26 cellular contexts compared by ENCODE assay signal in genomic region chr2:25494626-25495025, GRCh38.
DNase-seq lines count a peak whose midpoint lies in the region; ATAC-seq and TF ChIP-seq lines count a peak whose summit lies in the region.
"Had no signal": no experiment of that assay in that cellular context is flagged by ENCODE, and none has a peak within 500 bp of the region (broad histone marks: within the 10 kb centered on the region; RNA-seq: fewer than 3 reads in every experiment).

No MANE protein-coding gene starts in this region.

- TF ChIP-seq CTCF in BJ (IDR thresholded peaks at IDR 0.05; ENCODE audit: insufficient read depth, low read depth, low read length) (no peak), fibroblast of the aortic adventitia (IDR thresholded peaks at IDR 0.05; ENCODE audit: insufficient read depth, low read length) (no peak), osteocyte (IDR thresholded peaks at IDR 0.05) (no peak)

- H3K9ac ChIP-seq in adipocyte (ENCODE audit: low read length), result no peak overlapping the region

- H3K9me3 ChIP-seq in adipocyte (ENCODE audit: control insufficient read depth, low read length), result no peaks in the 10 kb centered on the region
- H3K9me3 ChIP-seq: esophagus muscularis mucosa, left lung, neutrophil, suprapubic skin had no signal

- no peaks in the 10 kb centered on the region for H3K9me3 Mint-ChIP-seq in osteocyte (ENCODE audit: unreplicated experiment)
- no peaks in the 10 kb centered on the region for H3K9me3 Mint-ChIP-seq in stimulated activated memory B cell treated with anti-CD40 and anti-IgM and Interleukin-4, amounts not matched to agents 10 μg/mL and 1 μg/mL and 100 μg/mL, for 72 hours
- H3K9me3 Mint-ChIP-seq: activated B cell treated with CpG ODN at 0.5 μM for 24 hours; activated CD4-positive, alpha-beta memory T cell treated with anti-CD3 and anti-CD28 coated beads, Interleukin-2, amount 10 ng/mL, durations not matched to agents 7 days and 5 days; CD4-positive, alpha-beta memory T cell; T-helper 2 cell treated with Interferon-gamma antibody and Interleukin-4, amounts not matched to agents 5 μg/mL and 100 μg/mL, for 36 hours had no signal

- CTCF ChIA-PET in BJ (lab: Yijun Ruan, JAX), result no interaction called here

- POLR2A ChIA-PET in BJ (lab: Charles Lee), result no interaction called here

- H3K4me3 Mint-ChIP-seq in osteocyte (ENCODE audit: unreplicated experiment), result no peak overlapping the region
- no peak overlapping the region for H3K4me3 Mint-ChIP-seq in stimulated activated memory B cell treated with anti-CD40 and anti-IgM and Interleukin-4, amounts not matched to agents 10 μg/mL and 1 μg/mL and 100 μg/mL, for 72 hours
- H3K4me3 Mint-ChIP-seq: activated B cell treated with CpG ODN at 0.5 μM for 24 hours; activated CD4-positive, alpha-beta memory T cell treated with anti-CD3 and anti-CD28 coated beads, Interleukin-2, amount 10 ng/mL, durations not matched to agents 7 days and 5 days; CD4-positive, alpha-beta memory T cell; T-helper 2 cell treated with Interferon-gamma antibody and Interleukin-4, amounts not matched to agents 5 μg/mL and 100 μg/mL, for 36 hours had no signal

- H3K4me3 ChIP-seq in BJ (ENCODE audit: low read depth, low read length), result no peak overlapping the region
- no peak overlapping the region for H3K4me3 ChIP-seq in adipocyte (ENCODE audit: low read length)
- H3K4me3 ChIP-seq in fibroblast of the aortic adventitia (ENCODE audit: low read depth, low read length), result no peak overlapping the region
- H3K4me3 ChIP-seq: esophagus muscularis mucosa, left lung, SK-N-MC, suprapubic skin had no signal

- H3K27me3 ChIP-seq in BJ (ENCODE audit: control insufficient read depth, insufficient read depth, low read length) (no peaks in the 10 kb centered on the region), adipocyte (replicated peaks; ENCODE audit: control insufficient read depth, insufficient read depth, low read length) (no peaks in the 10 kb centered on the region)
- H3K27me3 ChIP-seq: esophagus muscularis mucosa, left lung, neutrophil, suprapubic skin had no signal

- H3K27ac Mint-ChIP-seq in osteocyte (ENCODE audit: unreplicated experiment), result peak overlapping the region; percentile 18
- no peak overlapping the region for H3K27ac Mint-ChIP-seq in stimulated activated memory B cell treated with anti-CD40 and anti-IgM and Interleukin-4, amounts not matched to agents 10 μg/mL and 1 μg/mL and 100 μg/mL, for 72 hours
- H3K27ac Mint-ChIP-seq: activated B cell treated with CpG ODN at 0.5 μM for 24 hours; activated CD4-positive, alpha-beta memory T cell treated with anti-CD3 and anti-CD28 coated beads, Interleukin-2, amount 10 ng/mL, durations not matched to agents 7 days and 5 days; T-helper 2 cell treated with Interferon-gamma antibody and Interleukin-4, amounts not matched to agents 5 μg/mL and 100 μg/mL, for 36 hours had no signal

- peaks cover 5% of the 10 kb centered on the region for H3K4me1 ChIP-seq in adipocyte (ENCODE audit: control insufficient read depth, insufficient read depth, low read length)
- H3K4me1 ChIP-seq: suprapubic skin had no signal

- H3K27me3 Mint-ChIP-seq in osteocyte (ENCODE audit: unreplicated experiment), result no peaks in the 10 kb centered on the region
- no peaks in the 10 kb centered on the region for H3K27me3 Mint-ChIP-seq in stimulated activated memory B cell treated with anti-CD40 and anti-IgM and Interleukin-4, amounts not matched to agents 10 μg/mL and 1 μg/mL and 100 μg/mL, for 72 hours
- H3K27me3 Mint-ChIP-seq: activated B cell treated with CpG ODN at 0.5 μM for 24 hours; activated CD4-positive, alpha-beta memory T cell treated with anti-CD3 and anti-CD28 coated beads, Interleukin-2, amount 10 ng/mL, durations not matched to agents 7 days and 5 days; CD4-positive, alpha-beta memory T cell had no signal

- DNase-seq in BJ (ENCODE audit: low read depth) (peak; percentile 21), adipocyte (ENCODE audit: low read depth) (peak; percentile 71), fibroblast of the aortic adventitia (ENCODE audit: low read depth) (peak; percentile 58), osteocyte (ENCODE audit: extremely low spot score, unreplicated experiment) (no peak), HuH-7.5 (ENCODE audit: low spot score) (no peak), foreskin melanocyte (no peak)
- DNase-seq: activated B cell treated with CpG ODN at 0.5 μM for 24 hours; activated CD4-positive, alpha-beta memory T cell treated with anti-CD3 and anti-CD28 coated beads, Interleukin-2, amount 10 ng/mL, durations not matched to agents 7 days and 5 days; activated gamma-delta T cell treated with Interleukin-2 at 50 U/mL for 16 hours; activated T-cell treated with anti-CD3 and anti-CD28 coated beads for 4 hours; amniotic stem cell; CD4-positive, alpha-beta memory T cell; effector memory CD4-positive, alpha-beta T cell; GOT3; left lung; NCI-H1105 treated with DMSO at 0.1 percent for 48 hours; NCI-H2107; NCI-H510A; stimulated activated CD4-positive, alpha-beta T cell treated with anti-CD3 and anti-CD28 coated beads, Interleukin-15, amount 100 ng/mL, for 24 hours had no signal

- H3K36me3 ChIP-seq in BJ (ENCODE audit: control insufficient read depth, insufficient read depth, low read length), result no peaks in the 10 kb centered on the region
- H3K36me3 ChIP-seq in adipocyte (ENCODE audit: control insufficient read depth, insufficient read depth, low read length, severe bottlenecking), result no peaks in the 10 kb centered on the region
- H3K36me3 ChIP-seq: esophagus muscularis mucosa, left lung, neutrophil, suprapubic skin had no signal

- H3K4me1 Mint-ChIP-seq in osteocyte (ENCODE audit: unreplicated experiment), result peaks cover 25% of the 10 kb centered on the region
- H3K4me1 Mint-ChIP-seq in stimulated activated memory B cell treated with anti-CD40 and anti-IgM and Interleukin-4, amounts not matched to agents 10 μg/mL and 1 μg/mL and 100 μg/mL, for 72 hours, result peaks cover 16% of the 10 kb centered on the region
- H3K4me1 Mint-ChIP-seq: CD4-positive, alpha-beta memory T cell had no signal

- no peak for ATAC-seq in GM18519 (IDR thresholded peaks at IDR 0.05; ENCODE audit: low FRiP score, unreplicated experiment)
- ATAC-seq in stimulated activated memory B cell treated with anti-CD40 and anti-IgM and Interleukin-4, amounts not matched to agents 10 μg/mL and 1 μg/mL and 100 μg/mL, for 72 hours, result no peak
- ATAC-seq: left lung had no signal

- H3K36me3 Mint-ChIP-seq in osteocyte (ENCODE audit: unreplicated experiment), result no peaks in the 10 kb centered on the region
- peaks cover 5% of the 10 kb centered on the region for H3K36me3 Mint-ChIP-seq in stimulated activated memory B cell treated with anti-CD40 and anti-IgM and Interleukin-4, amounts not matched to agents 10 μg/mL and 1 μg/mL and 100 μg/mL, for 72 hours

Comparison
In these comparisons a context has a peak if more than half of its experiments do, and no peak if none do; other contexts are left out.
1. DNase-seq: peak in BJ (single experiment), adipocyte (single experiment) and fibroblast of the aortic adventitia (single experiment); none in osteocyte (single experiment), HuH-7.5 (single experiment) and foreskin melanocyte (single experiment).